12 cellular contexts compared by ENCODE assay signal in genomic region chr22:39431216-39431801, GRCh38. TPM values are rescaled to one million over a fixed set of nuclear protein-coding genes. Genes with fewer than 3 reads are reported as not detected.
A peak's percentile ranks its signal among the peaks of the same experiment; 100 is the strongest.
DNase-seq lines count a peak whose midpoint lies in the region; ATAC-seq and TF ChIP-seq lines count a peak whose summit lies in the region.
"Had no signal": no experiment of that assay in that cellular context is flagged by ENCODE, and none has a peak within 500 bp of the region (broad histone marks: within the 10 kb centered on the region; RNA-seq: fewer than 3 reads in every experiment).

No MANE protein-coding gene starts in this region.

- ATAC-seq in activated naive CD8-positive, alpha-beta T cell treated with anti-CD3 and anti-CD28 coated beads, Interleukin-2, amount 10 ng/mL, durations not matched to agents 7 days and 5 days (ENCODE audit: low read depth) = no peak
- ATAC-seq in psoas muscle = peak; percentile 1 to 45 (median 16)

- H3K79me2 ChIP-seq in fibroblast of lung (ENCODE audit: control insufficient read depth, insufficient read depth, low read length) = no peaks in the 10 kb centered on the region

- H3K4me1 Mint-ChIP-seq in activated naive CD8-positive, alpha-beta T cell treated with anti-CD3 and anti-CD28 coated beads, Interleukin-2, amount 10 ng/mL, durations not matched to agents 7 days and 5 days = no peaks in the 10 kb centered on the region
- H3K4me1 Mint-ChIP-seq in activated naive CD8-positive, alpha-beta T cell treated with anti-CD3 and anti-CD28 coated beads for 36 hours = no peaks in the 10 kb centered on the region

- POLR2A ChIA-PET in activated naive CD8-positive, alpha-beta T cell treated with anti-CD3 and anti-CD28 coated beads, Interleukin-2, amount 10 ng/mL, durations not matched to agents 7 days and 5 days (lab: Charles Lee) = no interaction called here

- no peak for TF ChIP-seq POLR2A in uterus (IDR thresholded peaks at IDR 0.05)

- no peak overlapping the region for H2AFZ ChIP-seq in fibroblast of lung (ENCODE audit: low read length)

- H3K4me3 ChIP-seq in fibroblast of lung (replicated peaks in 1 of 4; ENCODE audit: control extremely low read depth in 1 of 4, insufficient read depth in 1 of 4, low read depth in 3 of 4, low read length in 4 of 4) = no peak overlapping the region
- H3K4me3 ChIP-seq in psoas muscle = no peak overlapping the region
- no peak overlapping the region for H3K4me3 ChIP-seq in uterus

- H3K9me3 Mint-ChIP-seq in activated naive CD8-positive, alpha-beta T cell treated with anti-CD3 and anti-CD28 coated beads, Interleukin-2, amount 10 ng/mL, durations not matched to agents 7 days and 5 days = no peaks in the 10 kb centered on the region
- no peaks in the 10 kb centered on the region for H3K9me3 Mint-ChIP-seq in activated naive CD8-positive, alpha-beta T cell treated with anti-CD3 and anti-CD28 coated beads for 36 hours
- H3K9me3 Mint-ChIP-seq: activated CD4-positive, alpha-beta memory T cell treated with anti-CD3 and anti-CD28 coated beads for 36 hours had no signal

- H3K9me3 ChIP-seq in fibroblast of lung (ENCODE audit: control insufficient read depth, insufficient read depth, low read depth, low read length) (no peaks in the 10 kb centered on the region), psoas muscle (no peaks in the 10 kb centered on the region), uterus (no peaks in the 10 kb centered on the region)

- H3K4me2 ChIP-seq in fibroblast of lung (ENCODE audit: extremely low read depth, insufficient read depth, low read length) = no peak overlapping the region

- H3K27me3 Mint-ChIP-seq in activated naive CD8-positive, alpha-beta T cell treated with anti-CD3 and anti-CD28 coated beads, Interleukin-2, amount 10 ng/mL, durations not matched to agents 7 days and 5 days = no peaks in the 10 kb centered on the region
- no peaks in the 10 kb centered on the region for H3K27me3 Mint-ChIP-seq in activated naive CD8-positive, alpha-beta T cell treated with anti-CD3 and anti-CD28 coated beads for 36 hours
- H3K27me3 Mint-ChIP-seq: activated CD4-positive, alpha-beta memory T cell treated with anti-CD3 and anti-CD28 coated beads for 36 hours had no signal

- WGBS in psoas muscle, 3 donors = 62 to 76% (median 63%) methylated on average over 11 of the region's 11 CpGs

- H3K36me3 ChIP-seq in fibroblast of lung (ENCODE audit: control insufficient read depth, insufficient read depth, low read length) (peaks cover 8% of the 10 kb centered on the region), psoas muscle (ENCODE audit: insufficient read depth in 1 of 2, low read depth in 1 of 2) (peaks cover 0 to 48% of the 10 kb centered on the region in 2 donors), uterus (no peaks in the 10 kb centered on the region)

- no peak for DNase-seq in activated naive CD8-positive, alpha-beta T cell treated with anti-CD3 and anti-CD28 coated beads, Interleukin-2, amount 10 ng/mL, durations not matched to agents 7 days and 5 days
- no peak for DNase-seq in activated naive CD8-positive, alpha-beta T cell treated with anti-CD3 and anti-CD28 coated beads for 36 hours
- DNase-seq in fibroblast of lung (ENCODE audit: low read depth in 2 of 2) (no peak), psoas muscle (no peak), uterus (no peak), activated T-cell treated with anti-CD3 and anti-CD28 coated beads for 4 hours (no peak), NCI-H774 (lab: John Stamatoyannopoulos, UW) (no peak), EL (no peak)
- DNase-seq: activated CD4-positive, alpha-beta memory T cell treated with anti-CD3 and anti-CD28 coated beads for 36 hours; NCI-H1436; NCI-H510A had no signal

- TF ChIP-seq CTCF in fibroblast of lung (conservative IDR thresholded peaks at IDR 0.05 in 1 of 2, IDR thresholded peaks at IDR 0.05 in 1 of 2; ENCODE audit: low read depth in 1 of 2, low read length in 2 of 2) = no peak
- TF ChIP-seq CTCF in psoas muscle (IDR thresholded peaks at IDR 0.05) = no peak
- TF ChIP-seq CTCF in uterus (IDR thresholded peaks at IDR 0.05) = no peak

- H3K27me3 ChIP-seq in fibroblast of lung (ENCODE audit: control insufficient read depth, insufficient read depth, low read length) (no peaks in the 10 kb centered on the region), psoas muscle (ENCODE audit: insufficient read depth in 3 of 3, low read length in 2 of 3) (no peaks in the 10 kb centered on the region), uterus (no peaks in the 10 kb centered on the region)

- H4K20me1 ChIP-seq in fibroblast of lung (ENCODE audit: control insufficient read depth, extremely low read depth, insufficient read depth, low read length) = no peaks in the 10 kb centered on the region

- H3K27ac Mint-ChIP-seq in activated naive CD8-positive, alpha-beta T cell treated with anti-CD3 and anti-CD28 coated beads, Interleukin-2, amount 10 ng/mL, durations not matched to agents 7 days and 5 days = peak overlapping the region; percentile 48
- H3K27ac Mint-ChIP-seq in activated naive CD8-positive, alpha-beta T cell treated with anti-CD3 and anti-CD28 coated beads for 36 hours = no peak overlapping the region
- H3K27ac Mint-ChIP-seq: activated CD4-positive, alpha-beta memory T cell treated with anti-CD3 and anti-CD28 coated beads for 36 hours had no signal

- H3K36me3 Mint-ChIP-seq in activated naive CD8-positive, alpha-beta T cell treated with anti-CD3 and anti-CD28 coated beads, Interleukin-2, amount 10 ng/mL, durations not matched to agents 7 days and 5 days = no peaks in the 10 kb centered on the region
- H3K36me3 Mint-ChIP-seq in activated naive CD8-positive, alpha-beta T cell treated with anti-CD3 and anti-CD28 coated beads for 36 hours = no peaks in the 10 kb centered on the region

- H3K27ac ChIP-seq in fibroblast of lung (ENCODE audit: insufficient read depth, low read length) = peak overlapping the region; percentile 56
- H3K27ac ChIP-seq in psoas muscle = peak overlapping the region; percentile 85
- peak overlapping the region; percentile 73 to 80 for H3K27ac ChIP-seq in uterus

- H3K9ac ChIP-seq in fibroblast of lung (ENCODE audit: insufficient read depth, low read length) = peak overlapping the region; percentile 46

- intact Hi-C loops in psoas muscle (cut with DNase I) = no loop called here
- intact Hi-C loops in uterus (cut with DNase I; ENCODE audit: low total_unique reads) = no loop called here

- peaks cover 10% of the 10 kb centered on the region for H3K4me1 ChIP-seq in fibroblast of lung (ENCODE audit: control insufficient read depth, extremely low read depth, insufficient read depth, low read length)
- H3K4me1 ChIP-seq in psoas muscle = peaks cover 33% of the 10 kb centered on the region
- peaks cover 0 to 15% of the 10 kb centered on the region in 2 donors for H3K4me1 ChIP-seq in uterus

- H3K4me3 Mint-ChIP-seq in activated naive CD8-positive, alpha-beta T cell treated with anti-CD3 and anti-CD28 coated beads, Interleukin-2, amount 10 ng/mL, durations not matched to agents 7 days and 5 days = no peak overlapping the region
- H3K4me3 Mint-ChIP-seq in activated naive CD8-positive, alpha-beta T cell treated with anti-CD3 and anti-CD28 coated beads for 36 hours = no peak overlapping the region
- H3K4me3 Mint-ChIP-seq: activated CD4-positive, alpha-beta memory T cell treated with anti-CD3 and anti-CD28 coated beads for 36 hours had no signal

RNA-seq across cellular contexts. Expression of gene MGAT3, which starts 25.5 kb away (rescaled TPM):
- 1 to 10 TPM; 7.0 to 7.2 TPM for total RNA-seq in activated naive CD8-positive, alpha-beta T cell treated with anti-CD3 and anti-CD28 coated beads, Interleukin-2, amount 10 ng/mL, durations not matched to agents 7 days and 5 days
- total RNA-seq in activated naive CD8-positive, alpha-beta T cell treated with anti-CD3 and anti-CD28 coated beads for 36 hours = 1 to 10 TPM; 1.0 to 1.2 TPM
- total RNA-seq in fibroblast of lung (not detected in 2 replicates), psoas muscle (1 to 10 TPM; 1.4 to 2.2 (median 1.8) TPM), uterus (10 to 100 TPM in 1 of 4 donors, 1 to 10 TPM in 1, under 1 TPM in 1, not detected in 1; 0.26 to 11.8 (median 9.5) TPM)
- polyA plus RNA-seq in fibroblast of lung (0.09 TPM in 1 of 2 replicates, not detected in the other), psoas muscle (under 1 TPM; 0.53 to 0.65 (median 0.56) TPM)
- polyA plus RNA-seq in fibroblast of lung (2012) = 0.16 TPM in 1 of 2 replicates, not detected in the other
- polyA minus RNA-seq in fibroblast of lung (ENCODE audit: low replicate concordance) = 7.6 TPM in 1 of 2 replicates, not detected in the other
- total RNA-seq: RPMI7951 had no signal

RNA-seq across cellular contexts. Expression of gene TAB1, which starts 31.7 kb away (rescaled TPM):
- total RNA-seq in activated naive CD8-positive, alpha-beta T cell treated with anti-CD3 and anti-CD28 coated beads, Interleukin-2, amount 10 ng/mL, durations not matched to agents 7 days and 5 days = 10 to 100 TPM; 37.4 to 39.9 TPM
- 10 to 100 TPM; 17.1 to 18.2 TPM for total RNA-seq in activated naive CD8-positive, alpha-beta T cell treated with anti-CD3 and anti-CD28 coated beads for 36 hours
- total RNA-seq in fibroblast of lung = 13.1 and 15.7 TPM in 2 replicates
- polyA plus RNA-seq in fibroblast of lung = 13.1 and 14.2 TPM in 2 replicates
- polyA plus RNA-seq in fibroblast of lung (2012) = 15.8 and 16.8 TPM in 2 replicates
- 12.1 and 20.9 TPM in 2 replicates for polyA minus RNA-seq in fibroblast of lung (ENCODE audit: low replicate concordance)
- total RNA-seq in psoas muscle = 10 to 100 TPM in 3 of 4 donors, 1 to 10 TPM in 1; 9.7 to 22.1 (median 17.3) TPM
- 10 to 100 TPM; 10.4 to 17.4 (median 12.8) TPM for polyA plus RNA-seq in psoas muscle
- total RNA-seq in uterus = 10 to 100 TPM; 23.0 to 44.0 (median 42.0) TPM
